Comparison of ENCODE assay signal across 26 cellular contexts in the genomic region with DNA sequence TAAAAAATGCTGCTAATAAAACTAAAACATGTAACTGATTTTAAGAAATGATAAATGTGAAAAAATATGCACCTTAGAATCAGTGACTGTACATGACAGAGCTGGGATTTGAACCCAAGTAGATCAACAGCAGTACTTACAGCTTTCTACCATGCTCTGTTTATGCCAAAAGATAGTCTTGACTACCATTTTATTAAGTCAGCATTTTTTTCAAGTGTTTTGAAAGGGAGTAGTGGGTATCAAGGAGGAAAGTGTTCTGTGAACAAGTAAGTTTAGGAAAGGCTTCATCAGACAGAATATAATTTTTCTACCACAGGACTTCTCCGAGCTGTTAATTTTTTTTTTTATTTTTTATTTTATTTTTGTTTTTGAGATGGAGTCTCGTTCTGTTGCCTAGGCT.
"Had no signal": no experiment of that assay in that cellular context is flagged by ENCODE, and none has a peak within 500 bp of the region (broad histone marks: within the 10 kb centered on the region; RNA-seq: fewer than 3 reads in every experiment).

No MANE protein-coding gene starts in this region.

- H3K27me3 ChIP-seq: stomach, suprapubic skin, testis, thyroid gland, tibial artery, tibial nerve, transverse colon, upper lobe of left lung, upper lobe of right lung, uterus, vagina had no signal

- H3K27ac ChIP-seq: stomach, suprapubic skin, testis, thoracic aorta, thyroid gland, tibial artery, tibial nerve, transverse colon, upper lobe of left lung, upper lobe of right lung, uterus, vagina had no signal

- H3K36me3 ChIP-seq: stomach, suprapubic skin, thoracic aorta, thyroid gland, tibial artery, tibial nerve, transverse colon, upper lobe of left lung, upper lobe of right lung, uterus, vagina had no signal

- DNase-seq: stimulated activated CD4-positive, alpha-beta T cell treated with anti-CD3 and anti-CD28 coated beads, Interleukin-2, amount 100 ng/mL, for 48 hours; stimulated activated CD4-positive, alpha-beta T cell treated with anti-CD3 and anti-CD28 coated beads, Interleukin-4, amount 100 ng/mL, for 1 hour; stimulated activated CD4-positive, alpha-beta T cell treated with anti-CD3 and anti-CD28 coated beads, Interleukin-4, amount 100 ng/mL, for 24 hours; stimulated activated CD4-positive, alpha-beta T cell treated with anti-CD3 and anti-CD28 coated beads, Interleukin-4, amount 100 ng/mL, for 4 hours; stimulated activated CD8-positive, alpha-beta memory T cell treated with anti-CD3 and anti-CD28 coated beads, Interleukin-4, amount 100 ng/mL, for 48 hours; stimulated activated naive B cell treated with anti-CD40 and anti-IgM and Interleukin-4, amounts not matched to agents 10 μg/mL and 1 μg/mL and 100 μg/mL, for 72 hours; stimulated activated naive CD4-positive, alpha-beta T cell; stimulated activated naive CD4-positive, alpha-beta T cell treated with Interleukin-2 at 50 U/mL for 16 hours; stimulated activated naive CD8-positive, alpha-beta T cell treated with anti-CD3 and anti-CD28 coated beads, Interleukin-15, amount 100 ng/mL, for 72 hours; stimulated activated naive CD8-positive, alpha-beta T cell treated with anti-CD3 and anti-CD28 coated beads, Interleukin-15, Interleukin-2, amounts not matched to agents 100 U/mL and 50 U/mL, for 24 hours; stomach; substantia nigra; testis; thyroid gland; tibial artery; transverse colon; upper lobe of left lung; upper lobe of right lung; uterus had no signal

- H3K9me3 ChIP-seq: stomach, suprapubic skin, testis, thoracic aorta, thyroid gland, tibial nerve, transverse colon, upper lobe of left lung, upper lobe of right lung, uterus, vagina had no signal

- ATAC-seq: stimulated activated effector memory CD8-positive, alpha-beta T cell treated with anti-CD3 and anti-CD28 coated beads, Interleukin-12 subunit alpha, Interleukin-12 subunit beta, amount 100 ng/mL, for 72 hours; stimulated activated memory B cell treated with anti-CD40 and anti-IgM and Interleukin-4, amounts not matched to agents 10 μg/mL and 1 μg/mL and 100 μg/mL, for 72 hours; stimulated activated naive B cell treated with anti-CD40 and anti-IgM and Interleukin-4, amounts not matched to agents 10 μg/mL and 1 μg/mL and 100 μg/mL, for 72 hours; stimulated activated naive CD8-positive, alpha-beta T cell treated with anti-CD3 and anti-CD28 coated beads, Interleukin-15, amount 100 ng/mL, for 72 hours; stimulated activated naive CD8-positive, alpha-beta T cell treated with anti-CD3 and anti-CD28 coated beads, Interleukin-15, Interleukin-2, amounts not matched to agents 100 U/mL and 50 U/mL, for 24 hours; upper lobe of right lung had no signal

- FAIRE-seq: urothelium cell line had no signal

- H3K4me1 ChIP-seq: stomach, suprapubic skin, testis, tibial artery, tibial nerve, transverse colon, upper lobe of left lung, upper lobe of right lung, uterus, vagina had no signal

- H3K4me3 ChIP-seq: stomach, suprapubic skin, testis, thoracic aorta, thyroid gland, tibial artery, tibial nerve, transverse colon, upper lobe of left lung, upper lobe of right lung, uterus, vagina had no signal
